Comparison of ENCODE assay signal across 10 cellular contexts in the genomic region with DNA sequence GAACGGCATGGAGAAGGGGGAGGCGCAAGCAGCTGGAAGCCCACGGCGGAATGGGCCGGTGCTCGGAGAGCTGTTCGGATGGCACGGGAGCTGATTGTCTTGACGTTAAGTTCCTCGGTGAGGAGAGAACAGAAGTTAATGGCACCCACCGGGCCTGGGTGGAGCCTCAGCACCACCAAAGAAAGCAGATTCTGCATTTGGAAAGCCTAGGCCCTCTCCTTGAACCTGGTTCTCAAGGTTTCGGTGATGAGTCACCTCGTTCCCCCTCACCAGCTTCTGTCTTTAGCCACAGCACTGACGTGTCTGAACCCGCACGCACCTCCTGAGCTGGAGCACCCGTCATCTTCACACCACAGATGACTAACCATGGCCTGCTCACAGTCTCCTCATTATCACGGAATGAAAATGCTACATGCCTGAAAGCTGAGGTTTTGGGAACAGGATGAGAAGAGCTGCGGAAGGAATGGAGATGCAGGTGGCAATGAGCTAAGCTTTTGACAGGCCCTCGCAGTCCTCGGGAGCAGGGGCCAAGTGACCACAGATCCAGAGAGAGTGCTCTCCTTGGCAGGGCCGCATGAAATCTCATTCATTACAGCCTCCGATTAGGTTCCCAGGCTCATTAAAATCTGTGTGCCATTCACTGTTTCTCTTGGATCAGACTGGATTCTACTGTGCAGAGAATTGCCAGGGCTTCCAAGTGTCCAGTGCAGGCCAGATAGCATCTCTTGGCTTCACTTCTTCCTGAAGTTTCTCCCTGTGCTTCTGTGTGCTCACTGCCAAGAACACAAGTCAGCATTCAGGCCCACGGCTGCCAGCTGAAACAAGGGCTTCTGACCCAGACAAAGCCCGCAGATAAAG.
DNase-seq lines count a peak whose midpoint lies in the region; TF ChIP-seq lines count a peak whose summit lies in the region.
"Had no signal": no experiment of that assay in that cellular context is flagged by ENCODE, and none has a peak within 500 bp of the region (broad histone marks: within the 10 kb centered on the region; RNA-seq: fewer than 3 reads in every experiment).

No MANE protein-coding gene starts in this region.

- H3K36me3 ChIP-seq in MM.1S (replicated peaks; ENCODE audit: insufficient read depth, low read length), result no peaks in the 10 kb centered on the region
- no peaks in the 10 kb centered on the region for H3K36me3 ChIP-seq in breast epithelium
- no peaks in the 10 kb centered on the region for H3K36me3 ChIP-seq in tibial artery
- H3K36me3 ChIP-seq: adrenal gland had no signal

- H3K4me3 Mint-ChIP-seq in activated naive CD4-positive, alpha-beta T cell treated with anti-CD3 and anti-CD28 coated beads for 36 hours, result no peak overlapping the region
- H3K4me3 Mint-ChIP-seq in mesothelial cell of epicardium, result no peak overlapping the region

- no peaks in the 10 kb centered on the region for H3K79me2 ChIP-seq in MM.1S (ENCODE audit: low read length)

- DNase-seq in activated naive CD4-positive, alpha-beta T cell treated with anti-CD3 and anti-CD28 coated beads for 36 hours, result peak; percentile 35
- DNase-seq in activated naive CD4-positive, alpha-beta T cell treated with anti-CD3 and anti-CD28 coated beads, Interleukin-2, amount 50 U/mL, for 16 hours, result no peak
- DNase-seq in MM.1S (peak; percentile 2), breast epithelium (ENCODE audit: low spot score in 2 of 2) (peak in 1 of 2 donors; percentile 90), mesothelial cell of epicardium (ENCODE audit: low spot score in 2 of 2, unreplicated experiment in 2 of 2) (no peak), tibial artery (peak; percentile 37 to 51), NCI-H2081 (lab: John Stamatoyannopoulos, UW) (no peak), coronary artery (ENCODE audit: low spot score) (no peak)

- H3K9ac ChIP-seq in MM.1S (ENCODE audit: low read length), result no peak overlapping the region

- CTCF ChIA-PET in activated naive CD4-positive, alpha-beta T cell treated with anti-CD3 and anti-CD28 coated beads for 36 hours (lab: Charles Lee), result interaction anchor here (0.6 to 1.2 kb wide), 2 partner anchors 59 to 1004 kb away, joined by 3 to 5 read pairs; no protein-coding TSS in a partner anchor

- no peaks in the 10 kb centered on the region for H3K9me2 ChIP-seq in MM.1S (replicated peaks; ENCODE audit: insufficient read depth, low read length)

- H3K27ac ChIP-seq in MM.1S (ENCODE audit: low read length), result no peak overlapping the region
- H3K27ac ChIP-seq in breast epithelium, result peak overlapping the region; percentile 84 to 90
- H3K27ac ChIP-seq in tibial artery, result no peak overlapping the region
- peak overlapping the region in 1 of 2 donors; percentile 25 for H3K27ac ChIP-seq in coronary artery
- H3K27ac ChIP-seq: adrenal gland had no signal

- no peak overlapping the region for H3K4me2 ChIP-seq in MM.1S (ENCODE audit: low read depth, low read length)

- H3K4me1 ChIP-seq in MM.1S (ENCODE audit: low read length) (no peaks in the 10 kb centered on the region), breast epithelium (no peaks in the 10 kb centered on the region), tibial artery (peaks cover 0 to 13% (median 5%) of the 10 kb centered on the region in 4 donors)
- H3K4me1 ChIP-seq: adrenal gland had no signal

- H3K9me3 ChIP-seq in MM.1S (replicated peaks; ENCODE audit: insufficient read depth, low read length) (no peaks in the 10 kb centered on the region), breast epithelium (no peaks in the 10 kb centered on the region), tibial artery (no peaks in the 10 kb centered on the region)
- H3K9me3 ChIP-seq: adrenal gland had no signal

- no peak overlapping the region for H3K4me3 ChIP-seq in MM.1S (ENCODE audit: low read length)
- peak overlapping the region in 1 of 3 donors; percentile 19 for H3K4me3 ChIP-seq in breast epithelium
- no peak overlapping the region for H3K4me3 ChIP-seq in tibial artery
- no peak overlapping the region for H3K4me3 ChIP-seq in coronary artery
- H3K4me3 ChIP-seq: adrenal gland had no signal

- no peaks in the 10 kb centered on the region for H3K36me3 Mint-ChIP-seq in activated naive CD4-positive, alpha-beta T cell treated with anti-CD3 and anti-CD28 coated beads for 36 hours (ENCODE audit: low read depth)
- no peaks in the 10 kb centered on the region for H3K36me3 Mint-ChIP-seq in mesothelial cell of epicardium
- H3K36me3 Mint-ChIP-seq: CD4-positive, alpha-beta memory T cell had no signal

- intact Hi-C loops in activated naive CD4-positive, alpha-beta T cell treated with anti-CD3 and anti-CD28 coated beads for 36 hours (cut with micrococcal nuclease), result no loop called here
- intact Hi-C loops in breast epithelium (cut with DNase I; ENCODE audit: low total_unique reads), result no loop called here
- intact Hi-C loops in tibial artery (cut with DNase I; ENCODE audit: low total_unique reads), result no loop called here

- no peaks in the 10 kb centered on the region for H3F3A ChIP-seq in MM.1S (ENCODE audit: insufficient read depth, low read length)

- H4K20me1 ChIP-seq in MM.1S (ENCODE audit: insufficient read depth, low read length), result no peaks in the 10 kb centered on the region

- no peak overlapping the region for H2AFZ ChIP-seq in MM.1S (ENCODE audit: low read length)

- no peak for TF ChIP-seq CTCF in MM.1S (IDR thresholded peaks at IDR 0.05; ENCODE audit: low read length)
- TF ChIP-seq CTCF in breast epithelium (IDR thresholded peaks at IDR 0.05), result no peak
- TF ChIP-seq CTCF in mesothelial cell of epicardium (IDR thresholded peaks at IDR 0.05; ENCODE audit: unreplicated experiment), result no peak
- no peak for TF ChIP-seq CTCF in tibial artery (IDR thresholded peaks at IDR 0.05)
- no peak for TF ChIP-seq CTCF in coronary artery (IDR thresholded peaks at IDR 0.05)

- H3K27ac Mint-ChIP-seq in activated naive CD4-positive, alpha-beta T cell treated with anti-CD3 and anti-CD28 coated beads for 36 hours, result no peak overlapping the region
- H3K27ac Mint-ChIP-seq in mesothelial cell of epicardium, result peak overlapping the region; percentile 4

- no peaks in the 10 kb centered on the region for H3K9me3 Mint-ChIP-seq in activated naive CD4-positive, alpha-beta T cell treated with anti-CD3 and anti-CD28 coated beads for 36 hours
- no peaks in the 10 kb centered on the region for H3K9me3 Mint-ChIP-seq in mesothelial cell of epicardium
- H3K9me3 Mint-ChIP-seq: CD4-positive, alpha-beta memory T cell had no signal

- H3K4me1 Mint-ChIP-seq in activated naive CD4-positive, alpha-beta T cell treated with anti-CD3 and anti-CD28 coated beads for 36 hours (ENCODE audit: low read depth), result peaks cover 10% of the 10 kb centered on the region
- peaks cover 3% of the 10 kb centered on the region for H3K4me1 Mint-ChIP-seq in mesothelial cell of epicardium
- H3K4me1 Mint-ChIP-seq: CD4-positive, alpha-beta memory T cell had no signal

- H3K27me3 ChIP-seq in MM.1S (replicated peaks; ENCODE audit: insufficient read depth, low read length) (peaks cover 7% of the 10 kb centered on the region; the same call in 1 of the 2 replicates), breast epithelium (no peaks in the 10 kb centered on the region), tibial artery (no peaks in the 10 kb centered on the region)
- H3K27me3 ChIP-seq: adrenal gland had no signal

- TF ChIP-seq POLR2A in breast epithelium (IDR thresholded peaks at IDR 0.05), result no peak

- H3K27me3 Mint-ChIP-seq in activated naive CD4-positive, alpha-beta T cell treated with anti-CD3 and anti-CD28 coated beads for 36 hours (ENCODE audit: low read depth), result peaks cover 5% of the 10 kb centered on the region
- no peaks in the 10 kb centered on the region for H3K27me3 Mint-ChIP-seq in mesothelial cell of epicardium (ENCODE audit: low read depth)

Comparison
In these comparisons a context has a peak if more than half of its experiments do, and no peak if none do; other contexts are left out.
1. DNase-seq: peak in activated naive CD4-positive, alpha-beta T cell treated with anti-CD3 and anti-CD28 coated beads for 36 hours (single experiment), MM.1S (single experiment) and tibial artery (2 of 2); none in activated naive CD4-positive, alpha-beta T cell treated with anti-CD3 and anti-CD28 coated beads, Interleukin-2, amount 50 U/mL, for 16 hours (single experiment), mesothelial cell of epicardium (0 of 2), NCI-H2081 (0 of 2) and coronary artery (single experiment).
2. H3K27ac ChIP-seq: peak in breast epithelium (2 of 2); none in MM.1S (single experiment) and tibial artery (0 of 2).